Comparison of ENCODE assay signal across 8 cellular contexts in genomic region chr14:97177016-97177415, GRCh38.
A peak's percentile ranks its signal among the peaks of the same experiment; 100 is the strongest.
DNase-seq lines count a peak whose midpoint lies in the region; ATAC-seq and TF ChIP-seq lines count a peak whose summit lies in the region.
"Had no signal": no experiment of that assay in that cellular context is flagged by ENCODE, and none has a peak within 500 bp of the region (broad histone marks: within the 10 kb centered on the region; RNA-seq: fewer than 3 reads in every experiment).

No MANE protein-coding gene starts in this region.

- H3K4me3 Mint-ChIP-seq in T-helper 17 cell = no peak overlapping the region

- no peaks in the 10 kb centered on the region for H3K36me3 Mint-ChIP-seq in T-helper 17 cell (ENCODE audit: low read depth)

- H3K27me3 ChIP-seq in kidney epithelial cell (ENCODE audit: control insufficient read depth, insufficient read depth, low read length) = no peaks in the 10 kb centered on the region
- H3K27me3 ChIP-seq: SJSA1 had no signal

- TF ChIP-seq CTCF in GM10266 (IDR thresholded peaks at IDR 0.05; ENCODE audit: control insufficient read depth, insufficient read depth, low read depth, missing control alignments) (peak; percentile 7), kidney epithelial cell (IDR thresholded peaks at IDR 0.05; ENCODE audit: insufficient read depth, low read length, poor library complexity, severe bottlenecking) (peak; percentile 27), GM20000 (IDR thresholded peaks at IDR 0.05; ENCODE audit: extremely low read depth, missing control alignments) (no peak)

- H3K36me3 ChIP-seq in kidney epithelial cell (ENCODE audit: control insufficient read depth, insufficient read depth, low read length) = no peaks in the 10 kb centered on the region
- H3K36me3 ChIP-seq: SJSA1 had no signal

- H3K27ac Mint-ChIP-seq in T-helper 17 cell = no peak overlapping the region

- DNase-seq in GM10266 (ENCODE audit: extremely low spot score) = no peak
- peak in 1 of 3 donors; percentile 12 for DNase-seq in T-helper 17 cell
- DNase-seq in kidney epithelial cell (ENCODE audit: low read depth) = no peak
- no peak for DNase-seq in GM20000 (ENCODE audit: low spot score)

- ATAC-seq in T-helper 17 cell (peak; percentile 72), GM18858 (IDR thresholded peaks at IDR 0.05; ENCODE audit: unreplicated experiment) (no peak), HG02884 (IDR thresholded peaks at IDR 0.05; ENCODE audit: unreplicated experiment) (no peak)

- no peaks in the 10 kb centered on the region for H3K9me3 ChIP-seq in T-helper 17 cell (ENCODE audit: control insufficient read depth, low read length, poor library complexity, severe bottlenecking)

- TF ChIP-seq RAD21 in Ishikawa (IDR thresholded peaks at IDR 0.05; ENCODE audit: low read depth) = peak; percentile 32

- H3K27me3 Mint-ChIP-seq in T-helper 17 cell = peaks cover 4% of the 10 kb centered on the region

- H3K4me3 ChIP-seq in kidney epithelial cell (ENCODE audit: low read depth, low read length) = no peak overlapping the region
- H3K4me3 ChIP-seq: SJSA1 had no signal

- no peak for TF ChIP-seq EP300 in Ishikawa (IDR thresholded peaks at IDR 0.05; ENCODE audit: borderline replicate concordance)

- peaks cover 10% of the 10 kb centered on the region for H3K4me1 Mint-ChIP-seq in T-helper 17 cell

TF ChIP-seq in Ishikawa, 13 proteins besides CTCF, POLR2A, EP300 and RAD21:
- TF ChIP-seq NFIC (IDR thresholded peaks at IDR 0.05) = no peak
- no peak for TF ChIP-seq TEAD4 (IDR thresholded peaks at IDR 0.05)
- TF ChIP-seq, protein P1, sequence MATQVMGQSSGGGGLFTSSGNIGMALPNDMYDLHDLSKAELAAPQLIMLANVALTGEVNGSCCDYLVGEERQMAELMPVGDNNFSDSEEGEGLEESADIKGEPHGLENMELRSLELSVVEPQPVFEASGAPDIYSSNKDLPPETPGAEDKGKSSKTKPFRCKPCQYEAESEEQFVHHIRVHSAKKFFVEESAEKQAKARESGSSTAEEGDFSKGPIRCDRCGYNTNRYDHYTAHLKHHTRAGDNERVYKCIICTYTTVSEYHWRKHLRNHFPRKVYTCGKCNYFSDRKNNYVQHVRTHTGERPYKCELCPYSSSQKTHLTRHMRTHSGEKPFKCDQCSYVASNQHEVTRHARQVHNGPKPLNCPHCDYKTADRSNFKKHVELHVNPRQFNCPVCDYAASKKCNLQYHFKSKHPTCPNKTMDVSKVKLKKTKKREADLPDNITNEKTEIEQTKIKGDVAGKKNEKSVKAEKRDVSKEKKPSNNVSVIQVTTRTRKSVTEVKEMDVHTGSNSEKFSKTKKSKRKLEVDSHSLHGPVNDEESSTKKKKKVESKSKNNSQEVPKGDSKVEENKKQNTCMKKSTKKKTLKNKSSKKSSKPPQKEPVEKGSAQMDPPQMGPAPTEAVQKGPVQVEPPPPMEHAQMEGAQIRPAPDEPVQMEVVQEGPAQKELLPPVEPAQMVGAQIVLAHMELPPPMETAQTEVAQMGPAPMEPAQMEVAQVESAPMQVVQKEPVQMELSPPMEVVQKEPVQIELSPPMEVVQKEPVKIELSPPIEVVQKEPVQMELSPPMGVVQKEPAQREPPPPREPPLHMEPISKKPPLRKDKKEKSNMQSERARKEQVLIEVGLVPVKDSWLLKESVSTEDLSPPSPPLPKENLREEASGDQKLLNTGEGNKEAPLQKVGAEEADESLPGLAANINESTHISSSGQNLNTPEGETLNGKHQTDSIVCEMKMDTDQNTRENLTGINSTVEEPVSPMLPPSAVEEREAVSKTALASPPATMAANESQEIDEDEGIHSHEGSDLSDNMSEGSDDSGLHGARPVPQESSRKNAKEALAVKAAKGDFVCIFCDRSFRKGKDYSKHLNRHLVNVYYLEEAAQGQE (IDR thresholded peaks at IDR 0.05; ENCODE audit: low read depth) = no peak
- TF ChIP-seq TCF12 (IDR thresholded peaks at IDR 0.05; ENCODE audit: low read depth) = no peak
- TF ChIP-seq TAF1 (IDR thresholded peaks at IDR 0.05; ENCODE audit: low read depth) = no peak
- TF ChIP-seq, protein P2, sequence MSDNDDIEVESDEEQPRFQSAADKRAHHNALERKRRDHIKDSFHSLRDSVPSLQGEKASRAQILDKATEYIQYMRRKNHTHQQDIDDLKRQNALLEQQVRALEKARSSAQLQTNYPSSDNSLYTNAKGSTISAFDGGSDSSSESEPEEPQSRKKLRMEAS (IDR thresholded peaks at IDR 0.05) = no peak
- TF ChIP-seq YY1 (IDR thresholded peaks at IDR 0.05; ENCODE audit: low read depth) = no peak
- TF ChIP-seq FOXM1 (IDR thresholded peaks at IDR 0.05; ENCODE audit: borderline replicate concordance, low read depth) = no peak
- TF ChIP-seq EGR1 (IDR thresholded peaks at IDR 0.05) = no peak
- TF ChIP-seq, protein P3, sequence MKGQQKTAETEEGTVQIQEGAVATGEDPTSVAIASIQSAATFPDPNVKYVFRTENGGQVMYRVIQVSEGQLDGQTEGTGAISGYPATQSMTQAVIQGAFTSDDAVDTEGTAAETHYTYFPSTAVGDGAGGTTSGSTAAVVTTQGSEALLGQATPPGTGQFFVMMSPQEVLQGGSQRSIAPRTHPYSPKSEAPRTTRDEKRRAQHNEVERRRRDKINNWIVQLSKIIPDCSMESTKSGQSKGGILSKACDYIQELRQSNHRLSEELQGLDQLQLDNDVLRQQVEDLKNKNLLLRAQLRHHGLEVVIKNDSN (IDR thresholded peaks at IDR 0.05) = no peak
- TF ChIP-seq CREB1 (IDR thresholded peaks at IDR 0.05; ENCODE audit: low read depth) = no peak
